Comparison of ENCODE assay signal across 7 cellular contexts in the genomic region with DNA sequence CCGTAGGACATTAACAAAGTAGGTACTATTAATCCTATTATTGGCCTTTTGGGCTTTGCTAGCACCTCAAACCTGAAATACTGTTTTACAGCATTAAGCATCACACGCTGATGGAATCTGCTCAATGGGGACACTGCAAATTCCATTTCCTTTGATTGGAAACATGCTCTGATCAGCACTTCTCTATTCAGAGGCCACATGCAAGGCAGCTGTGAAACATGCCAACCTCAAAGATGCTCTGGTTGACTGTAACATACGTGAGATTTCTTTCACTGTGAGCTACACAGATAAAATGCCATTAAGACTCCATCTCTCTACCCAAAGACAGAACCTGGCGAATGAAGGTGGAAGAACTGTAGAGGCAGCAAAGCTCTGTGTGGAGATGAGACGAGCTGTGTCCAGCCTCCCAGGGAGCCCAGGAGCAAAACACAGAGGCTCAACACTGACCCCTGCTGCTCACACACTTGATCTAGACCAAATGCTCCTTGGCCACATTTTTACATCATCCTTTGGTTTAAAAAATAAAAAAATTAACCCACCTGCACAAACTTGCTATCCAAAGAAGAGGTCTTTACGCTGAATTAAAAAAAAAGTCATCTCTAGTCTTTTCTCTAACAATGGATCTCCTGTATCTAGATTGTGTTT. TPM values are rescaled to one million over a fixed set of nuclear protein-coding genes. Genes with fewer than 3 reads are reported as not detected.
DNase-seq lines count a peak whose midpoint lies in the region; ATAC-seq and TF ChIP-seq lines count a peak whose summit lies in the region.

No MANE protein-coding gene starts in this region.

- no peak overlapping the region for H2AK5ac ChIP-seq in mesendoderm (ENCODE audit: low read length)

- no peaks in the 10 kb centered on the region for H3K4me1 ChIP-seq in mesendoderm (ENCODE audit: control insufficient read depth, low read depth, low read length)

- H4K5ac ChIP-seq in mesendoderm (ENCODE audit: low read length), result no peak overlapping the region

- H2BK5ac ChIP-seq in mesendoderm (ENCODE audit: low read length), result no peak overlapping the region

- TF ChIP-seq RAD21 in Ishikawa (IDR thresholded peaks at IDR 0.05; ENCODE audit: low read depth), result peak; percentile 30; the same call in 1 of the 2 replicates

- ATAC-seq in GM21619 (IDR thresholded peaks at IDR 0.05; ENCODE audit: unreplicated experiment), result peak; percentile 86

- no peak overlapping the region for H3K9ac ChIP-seq in mesendoderm (ENCODE audit: low read length)

- no peak for TF ChIP-seq EP300 in Ishikawa (IDR thresholded peaks at IDR 0.05; ENCODE audit: borderline replicate concordance)

- H3K27ac ChIP-seq in mesendoderm (ENCODE audit: low read depth, low read length), result no peak overlapping the region

- H3K79me2 ChIP-seq in mesendoderm (ENCODE audit: control insufficient read depth, insufficient read depth, low read length), result peaks cover 8% of the 10 kb centered on the region

- no peak overlapping the region for H3K23ac ChIP-seq in mesendoderm (ENCODE audit: low read length)

- no peak overlapping the region for H3K4ac ChIP-seq in mesendoderm (ENCODE audit: low read depth, low read length)

- no peak overlapping the region for H3K4me2 ChIP-seq in mesendoderm (ENCODE audit: low read length)

- no CpG with 5 or more reads among the region's 6 CpGs for WGBS in mesendoderm (ENCODE audit: extremely low coverage, insufficient coverage, low lambda C conversion rate)

- DNase-seq in activated CD4-positive, CD25-positive, alpha-beta regulatory T cell treated with anti-CD3 and anti-CD28 coated beads, Interleukin-2, amount 50 U/mL, for 72 hours, result peak; percentile 40
- peak; percentile 34 for DNase-seq in effector CD4-positive, alpha-beta T cell
- DNase-seq in mesendoderm, result peak; percentile 76
- no peak for DNase-seq in effector CD8-positive, alpha-beta T cell (lab: John Stamatoyannopoulos, UW)

- no peak overlapping the region for H3K4me3 ChIP-seq in mesendoderm (ENCODE audit: low read length)

- peak; percentile 71 for TF ChIP-seq CTCF in GM12873 (IDR thresholded peaks at IDR 0.05; ENCODE audit: insufficient read depth, low read depth, low read length, missing control alignments)

- H3K36me3 ChIP-seq in mesendoderm (ENCODE audit: control insufficient read depth, insufficient read depth, low read length), result no peaks in the 10 kb centered on the region

- no peak overlapping the region for H4K8ac ChIP-seq in mesendoderm (ENCODE audit: low read depth, low read length)

- H2BK120ac ChIP-seq in mesendoderm (ENCODE audit: low read depth, low read length), result no peak overlapping the region

- H3K27me3 ChIP-seq in mesendoderm (ENCODE audit: insufficient read depth, low read length, poor library complexity), result no peaks in the 10 kb centered on the region

- no peak overlapping the region for H3K56ac ChIP-seq in mesendoderm (ENCODE audit: low read length)

- H3K18ac ChIP-seq in mesendoderm (ENCODE audit: low read length), result no peak overlapping the region

- H2BK15ac ChIP-seq in mesendoderm (replicated peaks; ENCODE audit: low read depth), result no peak overlapping the region

- peaks cover 12% of the 10 kb centered on the region for H3K79me1 ChIP-seq in mesendoderm (ENCODE audit: low read length)

TF ChIP-seq in Ishikawa, 13 proteins besides CTCF, POLR2A, EP300 and RAD21:
- TF ChIP-seq, protein P1, sequence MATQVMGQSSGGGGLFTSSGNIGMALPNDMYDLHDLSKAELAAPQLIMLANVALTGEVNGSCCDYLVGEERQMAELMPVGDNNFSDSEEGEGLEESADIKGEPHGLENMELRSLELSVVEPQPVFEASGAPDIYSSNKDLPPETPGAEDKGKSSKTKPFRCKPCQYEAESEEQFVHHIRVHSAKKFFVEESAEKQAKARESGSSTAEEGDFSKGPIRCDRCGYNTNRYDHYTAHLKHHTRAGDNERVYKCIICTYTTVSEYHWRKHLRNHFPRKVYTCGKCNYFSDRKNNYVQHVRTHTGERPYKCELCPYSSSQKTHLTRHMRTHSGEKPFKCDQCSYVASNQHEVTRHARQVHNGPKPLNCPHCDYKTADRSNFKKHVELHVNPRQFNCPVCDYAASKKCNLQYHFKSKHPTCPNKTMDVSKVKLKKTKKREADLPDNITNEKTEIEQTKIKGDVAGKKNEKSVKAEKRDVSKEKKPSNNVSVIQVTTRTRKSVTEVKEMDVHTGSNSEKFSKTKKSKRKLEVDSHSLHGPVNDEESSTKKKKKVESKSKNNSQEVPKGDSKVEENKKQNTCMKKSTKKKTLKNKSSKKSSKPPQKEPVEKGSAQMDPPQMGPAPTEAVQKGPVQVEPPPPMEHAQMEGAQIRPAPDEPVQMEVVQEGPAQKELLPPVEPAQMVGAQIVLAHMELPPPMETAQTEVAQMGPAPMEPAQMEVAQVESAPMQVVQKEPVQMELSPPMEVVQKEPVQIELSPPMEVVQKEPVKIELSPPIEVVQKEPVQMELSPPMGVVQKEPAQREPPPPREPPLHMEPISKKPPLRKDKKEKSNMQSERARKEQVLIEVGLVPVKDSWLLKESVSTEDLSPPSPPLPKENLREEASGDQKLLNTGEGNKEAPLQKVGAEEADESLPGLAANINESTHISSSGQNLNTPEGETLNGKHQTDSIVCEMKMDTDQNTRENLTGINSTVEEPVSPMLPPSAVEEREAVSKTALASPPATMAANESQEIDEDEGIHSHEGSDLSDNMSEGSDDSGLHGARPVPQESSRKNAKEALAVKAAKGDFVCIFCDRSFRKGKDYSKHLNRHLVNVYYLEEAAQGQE (IDR thresholded peaks at IDR 0.05; ENCODE audit: low read depth), result no peak
- TF ChIP-seq CEBPB (IDR thresholded peaks at IDR 0.05), result no peak
- no peak for TF ChIP-seq USF1 (IDR thresholded peaks at IDR 0.05)
- no peak for TF ChIP-seq MAX (IDR thresholded peaks at IDR 0.05)
- TF ChIP-seq TEAD4 (IDR thresholded peaks at IDR 0.05), result no peak
- no peak for TF ChIP-seq TAF1 (IDR thresholded peaks at IDR 0.05; ENCODE audit: low read depth)
- no peak for TF ChIP-seq EGR1 (IDR thresholded peaks at IDR 0.05)
TF ChIP-seq in Ishikawa: peak in this region for 0.

RNA-seq across cellular contexts. Expression of gene RSU1, which starts 8.0 kb away (rescaled TPM):
- 98.5 TPM for polyA plus RNA-seq in mesendoderm (2013, experiment 1 of 2)
- 104 TPM for polyA plus RNA-seq in mesendoderm (2013, experiment 2 of 2)
